Comparison of ENCODE assay signal across 2 cellular contexts in genomic region chr2:168685619-168686453, GRCh38.
TF ChIP-seq lines count a peak whose summit lies in the region.

No MANE protein-coding gene starts in this region.

TF ChIP-seq in HEK293T, 16 proteins besides CTCF, POLR2A, EP300 and RAD21 (continued from another document):
- TF ChIP-seq PKNOX1 (IDR thresholded peaks at IDR 0.05), result 0 out of 2 replicates have a peak, but pooled peaks have one; percentile 23

TF ChIP-seq in K562, 482 proteins besides CTCF, POLR2A, EP300 and RAD21 (continued from another document and continues in another):
- TF ChIP-seq KDM4B (IDR thresholded peaks at IDR 0.05; ENCODE audit: borderline replicate concordance in 2 of 2, low read depth in 1 of 2) (no peak), GABPA (tag; conservative IDR thresholded peaks at IDR 0.05; ENCODE audit: low read depth) (peak; percentile 40), HNRNPLL (IDR thresholded peaks at IDR 0.05; ENCODE audit: low read depth, low read length, poor library complexity, severe bottlenecking) (peak; percentile 80), CBX3 (IDR thresholded peaks at IDR 0.05; ENCODE audit: borderline replicate concordance in 1 of 2, low read length in 2 of 2) (peak in 1 of 2 experiments; percentile 88; a peak in 2 of 3 replicates), ZNF274 (IDR thresholded peaks at IDR 0.05; ENCODE audit: borderline replicate concordance, low read depth, low read length) (no peak), ARNT (IDR thresholded peaks at IDR 0.05) (peak in 1 of 2 experiments; percentile 77; a peak in 2 of 4 replicates), ZNF431 (CRISPR knock-in tag; IDR thresholded peaks at IDR 0.05) (peak; percentile 88), SMARCE1 (IDR thresholded peaks at IDR 0.05) (peak; percentile 75; the same call in 1 of the 2 replicates), SREBF1 (IDR thresholded peaks at IDR 0.05; ENCODE audit: borderline replicate concordance, low read depth, low read length) (no peak), ZNF57 (CRISPR knock-in tag; IDR thresholded peaks at IDR 0.05) (no peak; the same call in 1 of the 2 replicates), TAL1 (IDR thresholded peaks at IDR 0.05) (peak; percentile 77), ELF1 (tag; IDR thresholded peaks at IDR 0.05) (0 out of 2 replicates have a peak, but pooled peaks have one; percentile 33), CHAMP1 (IDR thresholded peaks at IDR 0.05) (peak; percentile 30; the same call in 1 of the 2 replicates), NR4A1 (CRISPR knock-in tag; IDR thresholded peaks at IDR 0.05) (no peak), NR4A1 (tag; IDR thresholded peaks at IDR 0.05) (no peak), FOXJ2 (tag; IDR thresholded peaks at IDR 0.05) (no peak), ZKSCAN8 (CRISPR knock-in tag; IDR thresholded peaks at IDR 0.05) (peak; percentile 60; the same call in 1 of the 2 replicates), RB1 (IDR thresholded peaks at IDR 0.05; ENCODE audit: low read depth) (no peak), CC2D1A (IDR thresholded peaks at IDR 0.05) (peak; percentile 53; the same call in 1 of the 2 replicates), KDM1A (IDR thresholded peaks at IDR 0.05) (0 out of 4 replicates have a peak, but pooled peaks of 1 of the 2 experiments have one; percentile 12), MBD1 (CRISPR knock-in tag; IDR thresholded peaks at IDR 0.05) (no peak), RNF219 (CRISPR knock-in tag; IDR thresholded peaks at IDR 0.05) (no peak), RCOR1 (IDR thresholded peaks at IDR 0.05; ENCODE audit: borderline replicate concordance in 1 of 2, low read depth in 2 of 2, low read length in 2 of 2) (peak in 1 of 2 experiments; percentile 90; a peak in 2 of 4 replicates), RNF2 (IDR thresholded peaks at IDR 0.05) (peak; percentile 86), PML (IDR thresholded peaks at IDR 0.05; ENCODE audit: low read length) (peak; percentile 74; the same call in 1 of the 2 replicates), FOXA3 (CRISPR knock-in tag; conservative IDR thresholded peaks at IDR 0.05 in 1 of 2, IDR thresholded peaks at IDR 0.05 in 1 of 2) (peak in 1 of 2 experiments; percentile 25; a peak in 1 of 4 replicates), ZNF561 (CRISPR knock-in tag; conservative IDR thresholded peaks at IDR 0.05) (no peak), HDGF (IDR thresholded peaks at IDR 0.05) (no peak), SRF (CRISPR knock-in tag; IDR thresholded peaks at IDR 0.05) (peak in 1 of 2 experiments; percentile 24; a peak in 1 of 4 replicates), NR2C2 (CRISPR knock-in tag; IDR thresholded peaks at IDR 0.05) (0 out of 2 replicates have a peak, but pooled peaks have one; percentile 25), NR2C2 (tag; IDR thresholded peaks at IDR 0.05) (peak; percentile 57; the same call in 1 of the 2 replicates), SMAD4 (CRISPR knock-in tag; conservative IDR thresholded peaks at IDR 0.05) (peak; percentile 85), MTA3 (IDR thresholded peaks at IDR 0.05; ENCODE audit: borderline replicate concordance) (peak; percentile 83), PRMT5 (CRISPR knock-in tag; IDR thresholded peaks at IDR 0.05) (no peak), SNAPC5 (CRISPR knock-in tag; IDR thresholded peaks at IDR 0.05) (no peak), DACH1 (IDR thresholded peaks at IDR 0.05; ENCODE audit: partially characterized antibody) (peak; percentile 41), EP400 (IDR thresholded peaks at IDR 0.05) (no peak), ZNF263 (CRISPR knock-in tag; IDR thresholded peaks at IDR 0.05; ENCODE audit: borderline replicate concordance) (0 out of 2 replicates have a peak, but pooled peaks have one; percentile 44), AFF1 (IDR thresholded peaks at IDR 0.05; ENCODE audit: low read depth in 1 of 2, partially characterized antibody in 2 of 2) (peak in 1 of 2 experiments; percentile 75), WHSC1 (IDR thresholded peaks at IDR 0.05; ENCODE audit: low read length) (no peak), ZZZ3 (IDR thresholded peaks at IDR 0.05) (no peak), SMARCC2 (IDR thresholded peaks at IDR 0.05; ENCODE audit: low read depth) (peak; percentile 49; the same call in 1 of the 2 replicates), ATF3 (IDR thresholded peaks at IDR 0.05) (peak; percentile 64; the same call in 1 of the 2 replicates), ATF3 (CRISPR knock-in tag; conservative IDR thresholded peaks at IDR 0.05) (no peak), CREM (IDR thresholded peaks at IDR 0.05; ENCODE audit: low read depth) (peak; percentile 66), ZMIZ1 (IDR thresholded peaks at IDR 0.05; ENCODE audit: low read depth in 2 of 2, low read length in 2 of 2) (0 out of 4 replicates have a peak, but pooled peaks of 1 of the 2 experiments have one; percentile 52), CTBP1 (IDR thresholded peaks at IDR 0.05; ENCODE audit: borderline replicate concordance) (peak; percentile 89), ZNF232 (CRISPR knock-in tag; IDR thresholded peaks at IDR 0.05) (peak; percentile 11; the same call in 1 of the 2 replicates), HLTF (IDR thresholded peaks at IDR 0.05) (no peak), HCFC1 (IDR thresholded peaks at IDR 0.05; ENCODE audit: low read depth, low read length) (peak; percentile 18; the same call in 1 of the 2 replicates), MEIS2 (IDR thresholded peaks at IDR 0.05; ENCODE audit: partially characterized antibody) (peak; percentile 55), NFATC3 (IDR thresholded peaks at IDR 0.05) (peak; percentile 84; the same call in 1 of the 2 replicates), HDAC2 (IDR thresholded peaks at IDR 0.05) (peak; percentile 79), ZNF175 (CRISPR knock-in tag; IDR thresholded peaks at IDR 0.05; ENCODE audit: low read depth) (peak; percentile 77; the same call in 1 of the 2 replicates), SOX6 (IDR thresholded peaks at IDR 0.05) (peak; percentile 74), NCOA1 (IDR thresholded peaks at IDR 0.05; ENCODE audit: low read depth) (0 out of 2 replicates have a peak, but pooled peaks have one; percentile 60), NFE2 (IDR thresholded peaks at IDR 0.05; ENCODE audit: low read depth) (peak; percentile 16; the same call in 1 of the 2 replicates), ZNF695 (CRISPR knock-in tag; IDR thresholded peaks at IDR 0.05) (no peak)
